1 cellular context compared by ENCODE assay signal in the genomic region with DNA sequence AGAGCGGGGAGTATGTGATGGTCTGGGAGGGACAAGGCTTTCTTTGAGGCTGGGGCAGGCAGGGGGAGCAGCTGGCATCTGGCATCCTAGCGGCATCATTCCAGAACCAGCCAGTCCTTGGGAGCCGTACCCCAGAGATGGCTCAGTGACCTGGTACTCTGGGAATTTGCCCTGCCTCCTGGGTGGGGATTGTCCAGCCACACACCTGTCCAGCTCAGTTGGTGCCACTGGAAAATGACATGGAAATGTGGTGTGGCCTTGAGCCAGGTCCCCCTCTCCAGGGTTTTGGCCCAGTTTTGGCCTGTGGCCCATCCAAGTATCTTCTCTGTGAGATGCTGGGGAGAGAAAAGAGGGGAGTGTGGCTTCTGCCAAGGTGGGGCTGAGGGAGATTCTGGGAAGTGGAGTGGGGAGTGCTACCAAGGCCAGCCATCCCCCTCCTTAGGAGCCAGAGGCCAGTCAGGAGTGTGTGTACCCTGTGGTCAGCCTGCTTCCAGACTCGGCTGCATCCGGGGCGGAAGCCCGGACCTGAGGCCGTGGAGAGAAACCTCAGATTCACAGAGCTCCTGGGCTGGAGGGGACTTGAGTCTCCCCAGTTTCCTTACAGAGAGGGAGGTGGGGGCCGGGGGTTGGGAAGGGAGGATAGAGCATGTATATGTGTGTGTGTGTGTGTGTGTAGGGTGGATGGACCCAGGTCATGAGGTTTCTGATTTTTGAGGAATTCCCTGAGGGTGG.
TF ChIP-seq lines count a peak whose summit lies in the region.

No MANE protein-coding gene starts in this region.

TF ChIP-seq in IMR-90, 13 proteins besides CTCF, POLR2A, EP300 and RAD21:
- TF ChIP-seq RCOR1 (IDR thresholded peaks at IDR 0.05; ENCODE audit: insufficient replicate concordance, low read length) (no peak), RFX5 (IDR thresholded peaks at IDR 0.05; ENCODE audit: low read depth, low read length) (no peak), CEBPB (IDR thresholded peaks at IDR 0.05; ENCODE audit: low read depth, low read length) (no peak), NFE2L2 (IDR thresholded peaks at IDR 0.05; ENCODE audit: low read depth, low read length) (no peak), MXI1 (IDR thresholded peaks at IDR 0.05; ENCODE audit: borderline replicate concordance, low read depth, low read length) (no peak), FOS (IDR thresholded peaks at IDR 0.05; ENCODE audit: low read depth, low read length) (no peak), BHLHE40 (IDR thresholded peaks at IDR 0.05; ENCODE audit: low read depth, low read length) (no peak), CHD1 (IDR thresholded peaks at IDR 0.05; ENCODE audit: low read depth, low read length) (no peak), MAFK (IDR thresholded peaks at IDR 0.05; ENCODE audit: low read depth, low read length) (no peak), MAZ (IDR thresholded peaks at IDR 0.05; ENCODE audit: borderline replicate concordance, low read depth, low read length) (no peak), SMC3 (IDR thresholded peaks at IDR 0.05; ENCODE audit: low read depth, low read length) (no peak)
- TF ChIP-seq, protein P1, sequence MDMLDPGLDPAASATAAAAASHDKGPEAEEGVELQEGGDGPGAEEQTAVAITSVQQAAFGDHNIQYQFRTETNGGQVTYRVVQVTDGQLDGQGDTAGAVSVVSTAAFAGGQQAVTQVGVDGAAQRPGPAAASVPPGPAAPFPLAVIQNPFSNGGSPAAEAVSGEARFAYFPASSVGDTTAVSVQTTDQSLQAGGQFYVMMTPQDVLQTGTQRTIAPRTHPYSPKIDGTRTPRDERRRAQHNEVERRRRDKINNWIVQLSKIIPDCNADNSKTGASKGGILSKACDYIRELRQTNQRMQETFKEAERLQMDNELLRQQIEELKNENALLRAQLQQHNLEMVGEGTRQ (IDR thresholded peaks at IDR 0.05; ENCODE audit: low read depth, low read length), result no peak
- TF ChIP-seq, protein P2, sequence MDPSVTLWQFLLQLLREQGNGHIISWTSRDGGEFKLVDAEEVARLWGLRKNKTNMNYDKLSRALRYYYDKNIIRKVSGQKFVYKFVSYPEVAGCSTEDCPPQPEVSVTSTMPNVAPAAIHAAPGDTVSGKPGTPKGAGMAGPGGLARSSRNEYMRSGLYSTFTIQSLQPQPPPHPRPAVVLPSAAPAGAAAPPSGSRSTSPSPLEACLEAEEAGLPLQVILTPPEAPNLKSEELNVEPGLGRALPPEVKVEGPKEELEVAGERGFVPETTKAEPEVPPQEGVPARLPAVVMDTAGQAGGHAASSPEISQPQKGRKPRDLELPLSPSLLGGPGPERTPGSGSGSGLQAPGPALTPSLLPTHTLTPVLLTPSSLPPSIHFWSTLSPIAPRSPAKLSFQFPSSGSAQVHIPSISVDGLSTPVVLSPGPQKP (IDR thresholded peaks at IDR 0.05; ENCODE audit: borderline replicate concordance, low read depth, low read length), result no peak
